In the genomic region with DNA sequence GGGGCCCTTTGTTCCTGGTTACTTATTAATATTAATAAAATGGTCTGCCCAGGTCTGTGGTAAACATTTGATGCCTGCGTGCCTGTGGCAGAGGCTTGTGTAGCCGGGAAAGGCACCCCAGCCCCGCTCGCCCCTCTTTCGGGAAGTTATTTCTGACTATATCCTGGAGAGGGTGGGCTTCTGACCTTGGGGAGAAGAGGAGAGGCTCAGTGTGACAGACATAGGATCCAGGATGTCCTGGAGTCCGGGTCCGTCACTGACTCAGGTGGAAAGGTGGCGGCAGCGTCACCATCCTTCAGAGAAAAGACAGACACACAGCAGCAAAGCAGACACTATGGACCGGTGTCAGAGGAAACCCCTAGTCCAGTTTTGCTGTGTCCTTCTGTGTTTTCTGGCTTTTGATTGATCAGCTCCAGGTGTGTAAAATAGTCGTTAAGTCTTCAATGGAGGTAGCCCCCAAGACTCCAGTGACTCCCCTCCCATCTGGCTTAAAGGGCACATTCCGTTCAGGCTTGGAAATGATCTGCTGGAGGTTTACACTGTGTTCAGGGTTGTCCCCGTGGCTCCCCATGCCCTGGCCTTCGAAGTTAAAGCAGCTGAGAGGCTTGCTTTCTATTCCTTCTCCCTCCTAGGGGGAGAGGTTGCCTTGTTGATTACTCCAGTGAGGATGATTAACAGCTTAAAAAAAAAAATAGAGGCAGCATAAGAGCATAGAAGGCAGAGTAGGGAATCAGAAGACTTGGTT, we compare ENCODE assay signal across 9 cellular contexts.
A peak's percentile ranks its signal among the peaks of the same experiment; 100 is the strongest.
DNase-seq lines count a peak whose midpoint lies in the region; ATAC-seq and TF ChIP-seq lines count a peak whose summit lies in the region.
"Had no signal": no experiment of that assay in that cellular context is flagged by ENCODE, and none has a peak within 500 bp of the region (broad histone marks: within the 10 kb centered on the region; RNA-seq: fewer than 3 reads in every experiment).

No MANE protein-coding gene starts in this region.

- peak overlapping the region; percentile 82 for H2AFZ ChIP-seq in SK-N-SH (ENCODE audit: low read depth)

- peak overlapping the region; percentile 99 to 100 for H3K27ac ChIP-seq in SK-N-SH (ENCODE audit: low read depth in 2 of 2, low read length in 1 of 2)
- H3K27ac ChIP-seq in thoracic aorta = peak overlapping the region; percentile 57 to 84

- no peak for TF ChIP-seq CTCF in SK-N-SH (IDR thresholded peaks at IDR 0.05)
- TF ChIP-seq CTCF in astrocyte of the spinal cord (IDR thresholded peaks at IDR 0.05; ENCODE audit: low read depth, low read length) = no peak
- TF ChIP-seq CTCF in thoracic aorta (IDR thresholded peaks at IDR 0.05) = no peak

- peaks cover 28 to 83% of the 10 kb centered on the region in 2 experiments for H3K4me1 ChIP-seq in SK-N-SH (ENCODE audit: control insufficient read depth in 1 of 2, insufficient read depth in 2 of 2, low read depth in 1 of 2, low read length in 1 of 2)
- H3K4me1 ChIP-seq in thoracic aorta (ENCODE audit: control insufficient read depth in 1 of 2, low read depth in 2 of 2) = peaks cover 3 to 14% of the 10 kb centered on the region in 2 donors

- H3K4me3 Mint-ChIP-seq in memory B cell = peak overlapping the region; percentile 86
- H3K4me3 Mint-ChIP-seq: activated naive CD4-positive, alpha-beta T cell treated with anti-CD3 and anti-CD28 coated beads, Interleukin-2, amount 50 U/mL, for 24 hours had no signal

- H3K9me3 Mint-ChIP-seq in memory B cell = no peaks in the 10 kb centered on the region
- H3K9me3 Mint-ChIP-seq: activated naive CD4-positive, alpha-beta T cell treated with anti-CD3 and anti-CD28 coated beads, Interleukin-2, amount 50 U/mL, for 24 hours had no signal

- 63% methylated on average over 14 of the region's 14 CpGs for WGBS in SK-N-SH (ENCODE audit: low lambda C conversion rate)

- POLR2A ChIA-PET in SK-N-SH (lab: Yijun Ruan, JAX) = interaction anchor here (0.5 to 7.7 kb wide), 10 partner anchors 9 to 856 kb away, joined by 3 to 44 read pairs (median 6); no protein-coding TSS in a partner anchor

- H3K27ac Mint-ChIP-seq in memory B cell = peak overlapping the region; percentile 95
- H3K27ac Mint-ChIP-seq: activated naive CD4-positive, alpha-beta T cell treated with anti-CD3 and anti-CD28 coated beads, Interleukin-2, amount 50 U/mL, for 24 hours had no signal

- no peak for ATAC-seq in SK-N-SH treated with all-trans-retinoic acid at 6 μM for 48 hours
- ATAC-seq in memory B cell (ENCODE audit: low read depth) = no peak
- no peak for ATAC-seq in thoracic aorta (ENCODE audit: insufficient number of reproducible peaks, low FRiP score, low read depth)

- H3F3A ChIP-seq in SK-N-SH (replicated peaks; ENCODE audit: insufficient read depth) = peaks cover 12% of the 10 kb centered on the region

- no peaks in the 10 kb centered on the region for H3K27me3 Mint-ChIP-seq in memory B cell
- H3K27me3 Mint-ChIP-seq: activated naive CD4-positive, alpha-beta T cell treated with anti-CD3 and anti-CD28 coated beads, Interleukin-2, amount 50 U/mL, for 24 hours had no signal

- no peak for TF ChIP-seq RAD21 in SK-N-SH (IDR thresholded peaks at IDR 0.05; ENCODE audit: low read length)

- H3K4me1 Mint-ChIP-seq in memory B cell = peaks cover 12% of the 10 kb centered on the region
- H3K4me1 Mint-ChIP-seq: activated naive CD4-positive, alpha-beta T cell treated with anti-CD3 and anti-CD28 coated beads, Interleukin-2, amount 50 U/mL, for 24 hours had no signal

- CTCF ChIA-PET in SK-N-SH (lab: Yijun Ruan, JAX) = interaction anchor here (0.8 to 10.4 kb wide), 11 partner anchors 8 to 535 kb away, joined by 3 to 112 read pairs (median 4); no protein-coding TSS in a partner anchor

- H3K9me3 ChIP-seq in SK-N-SH (no peaks in the 10 kb centered on the region), thoracic aorta (no peaks in the 10 kb centered on the region)

- DNase-seq in SK-N-SH (peak; percentile 44), astrocyte of the spinal cord (ENCODE audit: low read depth, low spot score) (peak; percentile 1), memory B cell (ENCODE audit: low spot score in 2 of 2) (no peak), thoracic aorta (ENCODE audit: low spot score) (no peak), epidermal melanocyte (ENCODE audit: insufficient read length, low spot score) (no peak), NCI-H345 treated with DMSO at 0.1 percent for 48 hours (lab: John Stamatoyannopoulos, UW; ENCODE audit: unreplicated experiment) (no peak), GF-D8 (lab: John Stamatoyannopoulos, UW) (no peak)

- H3K9ac ChIP-seq in SK-N-SH = peak overlapping the region; percentile 86

- H4K20me1 ChIP-seq in SK-N-SH (ENCODE audit: insufficient read depth) = no peaks in the 10 kb centered on the region

- peak overlapping the region; percentile 13 to 23; a peak in 3 of 4 replicates for H3K4me3 ChIP-seq in SK-N-SH (ENCODE audit: low read depth in 2 of 2, low read length in 1 of 2)
- H3K4me3 ChIP-seq in astrocyte of the spinal cord (ENCODE audit: low read depth, low read length) = no peak overlapping the region
- peak overlapping the region; percentile 61 for H3K4me3 ChIP-seq in thoracic aorta

- no peaks in the 10 kb centered on the region for H3K79me2 ChIP-seq in SK-N-SH (ENCODE audit: insufficient read depth)

- H3K4me2 ChIP-seq in SK-N-SH = peak overlapping the region; percentile 78

- in situ Hi-C loops in astrocyte of the spinal cord (cut with HindIII; ENCODE audit: low sequenced_read_pairs) = no loop called here

- H3K27me3 ChIP-seq in SK-N-SH (ENCODE audit: insufficient read depth) (no peaks in the 10 kb centered on the region), thoracic aorta (replicated peaks; ENCODE audit: insufficient read depth) (no peaks in the 10 kb centered on the region)

- H3K9me2 ChIP-seq in SK-N-SH = no peaks in the 10 kb centered on the region

- no peak for TF ChIP-seq EP300 in SK-N-SH (IDR thresholded peaks at IDR 0.05; ENCODE audit: borderline replicate concordance in 1 of 2, low read depth in 1 of 2, low read length in 1 of 2)

- H3K36me3 ChIP-seq in SK-N-SH (replicated peaks in 1 of 2; ENCODE audit: control insufficient read depth in 1 of 2, insufficient read depth in 2 of 2, low read length in 1 of 2) (peaks cover 0 to 7% of the 10 kb centered on the region in 2 experiments), thoracic aorta (no peaks in the 10 kb centered on the region)

- peaks cover 2% of the 10 kb centered on the region for H3K36me3 Mint-ChIP-seq in memory B cell
- H3K36me3 Mint-ChIP-seq: activated naive CD4-positive, alpha-beta T cell treated with anti-CD3 and anti-CD28 coated beads, Interleukin-2, amount 50 U/mL, for 24 hours had no signal

TF ChIP-seq in SK-N-SH, 30 proteins besides CTCF, POLR2A, EP300 and RAD21 (continues in another document):
- TF ChIP-seq MXI1 (IDR thresholded peaks at IDR 0.05; ENCODE audit: low read depth, low read length) = no peak
- TF ChIP-seq RXRA (IDR thresholded peaks at IDR 0.05; ENCODE audit: borderline replicate concordance, low read depth) = no peak
- no peak for TF ChIP-seq GABPA (IDR thresholded peaks at IDR 0.05; ENCODE audit: low read depth)
- TF ChIP-seq SIN3A (IDR thresholded peaks at IDR 0.05; ENCODE audit: borderline replicate concordance, low read depth, low read length) = no peak
- TF ChIP-seq IRF3 (IDR thresholded peaks at IDR 0.05; ENCODE audit: low read depth, low read length) = no peak
- TF ChIP-seq FOXM1 (IDR thresholded peaks at IDR 0.05; ENCODE audit: low read depth) = no peak
- no peak for TF ChIP-seq JUND (IDR thresholded peaks at IDR 0.05)
- TF ChIP-seq CHD2 (IDR thresholded peaks at IDR 0.05; ENCODE audit: low read length, partially characterized antibody) = no peak
- TF ChIP-seq NFIC (IDR thresholded peaks at IDR 0.05; ENCODE audit: borderline replicate concordance) = no peak

TF ChIP-seq in SK-N-SH treated with all-trans-retinoic acid at 6 μM for 48 hours, 23 proteins besides CTCF, POLR2A, EP300 and RAD21:
- TF ChIP-seq CSDC2 (CRISPR knock-in tag; IDR thresholded peaks at IDR 0.05) (no peak), ZNF8 (CRISPR knock-in tag; IDR thresholded peaks at IDR 0.05) (no peak), RARB (CRISPR knock-in tag; IDR thresholded peaks at IDR 0.05) (no peak), ZNF70 (CRISPR knock-in tag; IDR thresholded peaks at IDR 0.05) (no peak), ZC3H10 (CRISPR knock-in tag; IDR thresholded peaks at IDR 0.05) (no peak), ZNF565 (CRISPR knock-in tag; conservative IDR thresholded peaks at IDR 0.05; ENCODE audit: low read depth) (no peak)

Comparison
In these comparisons a context has a peak if more than half of its experiments do, and no peak if none do; other contexts are left out.
1. DNase-seq: peak in SK-N-SH (single experiment) and astrocyte of the spinal cord (single experiment); none in memory B cell (0 of 2), thoracic aorta (single experiment), epidermal melanocyte (single experiment), NCI-H345 treated with DMSO at 0.1 percent for 48 hours (single experiment) and GF-D8 (single experiment).